In the genomic region with DNA sequence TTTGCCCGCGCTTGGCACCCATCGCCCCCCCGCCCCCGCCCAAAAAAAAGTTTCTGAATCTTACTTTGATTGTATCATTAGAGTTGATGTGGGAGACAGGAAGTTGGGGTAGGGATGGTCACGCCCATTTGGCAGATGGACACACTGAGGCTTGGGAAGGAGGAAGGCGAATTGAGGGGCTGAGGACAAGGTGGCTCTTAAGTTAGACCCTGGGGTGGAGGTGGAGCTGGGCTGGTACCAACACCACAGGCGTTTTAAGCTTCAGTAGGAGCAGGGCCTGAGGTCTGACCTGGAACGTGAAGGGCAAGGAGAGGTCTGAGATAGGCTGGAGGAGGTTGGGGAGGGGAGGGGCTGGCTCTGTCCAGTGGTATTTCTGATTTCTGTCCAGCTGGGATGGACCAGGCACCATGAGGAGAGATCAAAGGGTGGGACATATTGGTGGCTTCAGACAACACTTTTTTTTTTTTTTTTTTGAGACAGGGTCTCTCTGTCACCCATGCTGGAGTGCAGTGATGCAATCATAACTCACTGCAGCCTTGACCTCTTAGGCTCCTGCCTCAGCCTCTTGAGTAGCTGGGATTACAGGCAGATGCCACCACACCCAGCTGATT, we compare ENCODE assay signal across 8 cellular contexts. TPM values are rescaled to one million over a fixed set of nuclear protein-coding genes. Genes with fewer than 3 reads are reported as not detected.
DNase-seq lines count a peak whose midpoint lies in the region; ATAC-seq and TF ChIP-seq lines count a peak whose summit lies in the region.

No MANE protein-coding gene starts in this region.

- H3K79me2 ChIP-seq in MM.1S (ENCODE audit: low read length) (peaks cover 20% of the 10 kb centered on the region), osteoblast (ENCODE audit: insufficient read depth, low read length) (no peaks in the 10 kb centered on the region)

- H3K4me1 ChIP-seq in MM.1S (ENCODE audit: low read length) = peaks cover 34% of the 10 kb centered on the region
- peaks cover 26 to 47% of the 10 kb centered on the region in 2 donors for H3K4me1 ChIP-seq in duodenal mucosa (ENCODE audit: control insufficient read depth in 1 of 2, insufficient read depth in 2 of 2, low read length in 2 of 2)
- H3K4me1 ChIP-seq in osteoblast (ENCODE audit: insufficient read depth, low read length) = peaks cover 5% of the 10 kb centered on the region

- H3K36me3 ChIP-seq in MM.1S (replicated peaks; ENCODE audit: insufficient read depth, low read length) = no peaks in the 10 kb centered on the region
- peaks cover 0 to 5% of the 10 kb centered on the region in 2 donors for H3K36me3 ChIP-seq in duodenal mucosa (ENCODE audit: control insufficient read depth in 1 of 2, insufficient read depth in 2 of 2, low read length in 2 of 2)
- H3K36me3 ChIP-seq in osteoblast (ENCODE audit: insufficient read depth, low read length) = no peaks in the 10 kb centered on the region

- no peaks in the 10 kb centered on the region for H4K20me1 ChIP-seq in MM.1S (ENCODE audit: insufficient read depth, low read length)
- H4K20me1 ChIP-seq in osteoblast (ENCODE audit: insufficient read depth, low read length) = peaks cover 2% of the 10 kb centered on the region

- H3K9ac ChIP-seq in MM.1S (ENCODE audit: low read length) (peak overlapping the region; percentile 65; the same call in 1 of the 2 replicates), duodenal mucosa (ENCODE audit: low read depth in 1 of 2, low read length in 2 of 2) (peak overlapping the region in 1 of 2 donors; percentile 42)

- H3K27me3 Mint-ChIP-seq in Calu3 (ENCODE audit: unreplicated experiment) = no peaks in the 10 kb centered on the region

- H3K9me2 ChIP-seq in MM.1S (replicated peaks; ENCODE audit: insufficient read depth, low read length) = no peaks in the 10 kb centered on the region

- peaks cover under 1% of the 10 kb centered on the region; the same call in 1 of the 2 replicates for H3F3A ChIP-seq in MM.1S (ENCODE audit: insufficient read depth, low read length)

- H2AFZ ChIP-seq in MM.1S (ENCODE audit: low read length) (peak overlapping the region; percentile 80), osteoblast (ENCODE audit: low read length) (no peak overlapping the region)

- H3K27me3 ChIP-seq in MM.1S (replicated peaks; ENCODE audit: insufficient read depth, low read length) = no peaks in the 10 kb centered on the region
- H3K27me3 ChIP-seq in duodenal mucosa (ENCODE audit: control insufficient read depth in 1 of 2, insufficient read depth in 2 of 2, low read length in 2 of 2) = no peaks in the 10 kb centered on the region
- H3K27me3 ChIP-seq in osteoblast (ENCODE audit: insufficient read depth, low read length) = no peaks in the 10 kb centered on the region

- H3K9me3 Mint-ChIP-seq in Calu3 (ENCODE audit: low read depth, unreplicated experiment) = no peaks in the 10 kb centered on the region

- CTCF ChIA-PET in Calu3 (lab: Charles Lee) = interaction anchor here (1.0 to 2.5 kb wide), 3 partner anchors 43 to 169 kb away, joined by 3 to 11 read pairs (median 10); partner anchors contain the start of genes ARL2 and BATF2

- peak overlapping the region; percentile 5 for H3K27ac Mint-ChIP-seq in Calu3 (ENCODE audit: unreplicated experiment)

- H3K36me3 Mint-ChIP-seq in Calu3 (ENCODE audit: insufficient read depth, unreplicated experiment) = peaks cover 52% of the 10 kb centered on the region

- H3K27ac ChIP-seq in MM.1S (ENCODE audit: low read length) = no peak overlapping the region
- H3K27ac ChIP-seq in duodenal mucosa (ENCODE audit: low read depth, low read length) = no peak overlapping the region
- H3K27ac ChIP-seq in osteoblast (ENCODE audit: low read depth, low read length) = no peak overlapping the region

- H3K4me3 ChIP-seq in MM.1S (ENCODE audit: low read length) = peak overlapping the region; percentile 78
- peak overlapping the region; percentile 57 to 66 for H3K4me3 ChIP-seq in duodenal mucosa (ENCODE audit: low read depth in 1 of 2, low read length in 2 of 2)
- H3K4me3 ChIP-seq in osteoblast (ENCODE audit: insufficient read depth, low read length) = no peak overlapping the region

- no TSS peak for BruUV-seq in Calu3 (replicated peaks; lab: Mats Ljungman, UMichigan)

- DNase-seq in Calu3 = no peak
- no peak for DNase-seq in MM.1S
- DNase-seq in osteoblast (ENCODE audit: insufficient read length, low spot score, missing footprints) = peak; percentile 86
- DNase-seq in 8988T = no peak

- peaks cover 51% of the 10 kb centered on the region for H3K4me1 Mint-ChIP-seq in Calu3 (ENCODE audit: low read depth, unreplicated experiment)

- no peak for ATAC-seq in HG03135 (IDR thresholded peaks at IDR 0.05; ENCODE audit: unreplicated experiment)
- no peak for ATAC-seq in GM21381 (IDR thresholded peaks at IDR 0.05; ENCODE audit: unreplicated experiment)
- ATAC-seq in GM21423 (IDR thresholded peaks at IDR 0.05; ENCODE audit: unreplicated experiment) = no peak

- no peak for TF ChIP-seq CTCF in Calu3 (IDR thresholded peaks at IDR 0.05; ENCODE audit: unreplicated experiment)
- TF ChIP-seq CTCF in MM.1S (IDR thresholded peaks at IDR 0.05; ENCODE audit: low read length) = no peak
- no peak for TF ChIP-seq CTCF in osteoblast (IDR thresholded peaks at IDR 0.05; ENCODE audit: extremely low read depth, low read depth, low read length)

- peak overlapping the region; percentile 92 for H3K4me3 Mint-ChIP-seq in Calu3 (ENCODE audit: low read depth, unreplicated experiment)

- peak overlapping the region; percentile 78 for H3K4me2 ChIP-seq in MM.1S (ENCODE audit: low read depth, low read length)
- peak overlapping the region; percentile 28 for H3K4me2 ChIP-seq in osteoblast (ENCODE audit: insufficient read depth, low read length)

- intact Hi-C loops in Calu3 (cut with micrococcal nuclease; ENCODE audit: unreplicated experiment) = loop anchor here (5.0 to 10.0 kb wide), 3 partner anchors 152 to 270 kb away; partner anchors contain the start of genes ARL2, BATF2, TM7SF2 and ZNHIT2

- H3K9me3 ChIP-seq in MM.1S (replicated peaks; ENCODE audit: insufficient read depth, low read length) = no peaks in the 10 kb centered on the region
- no peaks in the 10 kb centered on the region for H3K9me3 ChIP-seq in duodenal mucosa (ENCODE audit: control insufficient read depth in 1 of 2, low read length in 2 of 2)
- H3K9me3 ChIP-seq in osteoblast (ENCODE audit: low read depth, low read length) = no peaks in the 10 kb centered on the region

RNA-seq across cellular contexts. Expression of gene CDC42BPG, which starts 0.8 kb away (rescaled TPM):
- total RNA-seq in Calu3 (2022) (26.5 and 33.0 TPM in 2 replicates), osteoblast (under 0.01 and 0.29 TPM in 2 replicates)

RNA-seq across cellular contexts. Expression of gene EHD1, which starts 33.2 kb away (rescaled TPM):
- 92.8 and 101 TPM in 2 replicates for total RNA-seq in Calu3 (2022)
- total RNA-seq in osteoblast = 51.3 and 51.4 TPM in 2 replicates

RNA-seq across cellular contexts. Expression of gene MEN1, which starts 34.9 kb away (rescaled TPM):
- total RNA-seq in Calu3 (2022) = 39.8 and 41.0 TPM in 2 replicates
- total RNA-seq in osteoblast = 12.3 and 13.3 TPM in 2 replicates

RNA-seq across cellular contexts. Expression of gene MAP4K2, which starts 42.2 kb away (rescaled TPM):
- 17.0 and 17.4 TPM in 2 replicates for total RNA-seq in Calu3 (2022)
- total RNA-seq in osteoblast = 6.2 and 9.8 TPM in 2 replicates

Comparison
In these comparisons a context has a peak if more than half of its experiments do, and no peak if none do; other contexts are left out.
1. RNA of gene CDC42BPG, which starts 0.8 kb away (total RNA-seq): 26.5 to 33.0 TPM in Calu3; under 0.01 to 0.29 TPM in osteoblast; every median in the first group is over 10 times any median in the second.